In the genomic region with DNA sequence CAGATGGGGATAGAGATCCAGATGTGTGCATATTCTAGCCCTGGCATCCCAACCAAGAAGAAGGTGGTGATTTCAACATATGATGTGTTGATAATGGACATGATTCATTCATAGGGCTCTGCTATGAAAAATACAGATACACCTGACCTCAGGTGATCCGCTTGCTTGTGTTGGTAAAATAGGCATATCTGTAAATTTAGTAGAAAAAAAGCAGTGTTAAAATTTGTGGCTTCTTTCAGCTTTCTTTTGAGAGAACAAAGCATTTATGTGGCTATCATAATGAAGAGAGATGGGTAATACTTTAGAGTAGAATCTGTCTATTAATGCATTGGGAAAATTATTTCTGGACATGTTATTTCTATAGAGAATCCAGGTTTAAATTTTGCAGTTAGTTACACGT, we compare ENCODE assay signal across 6 cellular contexts. TPM values are rescaled to one million over a fixed set of nuclear protein-coding genes. Genes with fewer than 3 reads are reported as not detected.
"Had no signal": no experiment of that assay in that cellular context is flagged by ENCODE, and none has a peak within 500 bp of the region (broad histone marks: within the 10 kb centered on the region; RNA-seq: fewer than 3 reads in every experiment).

TSS of gene OR51A2 (minus strand) at position 101 of the 400 bp plus-strand sequence. CDS start at position 101, 0 bp downstream.

RNA-seq across cellular contexts. Expression of gene OR51A2, which starts in this region (rescaled TPM):
- total RNA-seq: HepG2, HT-29, HT1080, IMR-90, K562 had no signal
- polyA plus RNA-seq: HepG2, IgD-negative memory B cell, IMR-90, K562 had no signal
